Comparison of ENCODE assay signal across 1 cellular context in the genomic region with DNA sequence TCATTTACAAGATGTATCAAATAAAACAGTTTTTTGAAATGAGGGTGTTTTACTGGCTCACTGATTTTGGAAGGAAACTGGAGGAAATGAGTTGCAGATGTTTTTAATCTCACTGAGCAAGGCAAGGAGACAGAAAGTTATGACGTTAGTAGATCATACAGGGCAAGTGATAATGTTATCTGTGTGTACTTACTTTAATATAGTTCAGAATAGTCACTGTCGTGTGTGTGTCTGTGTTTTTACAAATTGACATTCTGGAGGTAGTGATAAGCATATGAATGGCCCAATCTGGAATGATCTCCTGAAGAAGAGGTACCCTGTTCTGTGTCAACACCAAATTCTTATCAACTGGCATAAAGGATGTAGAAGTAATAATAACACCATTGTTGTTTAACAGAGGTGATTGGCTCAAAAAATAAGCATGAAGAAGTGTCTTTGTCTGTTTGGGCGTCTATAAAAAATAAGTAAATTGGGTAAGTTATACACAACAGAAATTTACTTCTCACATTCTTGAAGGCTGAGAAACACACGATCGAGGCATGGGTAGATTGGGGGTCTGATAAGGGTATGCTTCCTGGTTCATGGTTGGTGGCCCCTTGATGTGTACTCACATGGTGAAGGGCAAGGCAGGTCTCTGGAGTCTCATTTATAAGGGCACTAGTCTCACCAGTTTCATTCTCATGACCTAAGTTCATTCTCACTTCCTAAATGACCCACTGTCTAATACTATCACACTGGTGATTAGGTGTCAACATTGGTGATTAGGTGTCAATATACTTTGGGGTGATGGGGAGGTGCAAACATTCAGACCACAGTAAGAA.
A peak's percentile ranks its signal among the peaks of the same experiment; 100 is the strongest.
TF ChIP-seq lines count a peak whose summit lies in the region.

No MANE protein-coding gene starts in this region.

TF ChIP-seq in K562, 482 proteins besides CTCF, POLR2A, EP300 and RAD21 (continued from another document and continues in another):
- TF ChIP-seq, protein P1, sequence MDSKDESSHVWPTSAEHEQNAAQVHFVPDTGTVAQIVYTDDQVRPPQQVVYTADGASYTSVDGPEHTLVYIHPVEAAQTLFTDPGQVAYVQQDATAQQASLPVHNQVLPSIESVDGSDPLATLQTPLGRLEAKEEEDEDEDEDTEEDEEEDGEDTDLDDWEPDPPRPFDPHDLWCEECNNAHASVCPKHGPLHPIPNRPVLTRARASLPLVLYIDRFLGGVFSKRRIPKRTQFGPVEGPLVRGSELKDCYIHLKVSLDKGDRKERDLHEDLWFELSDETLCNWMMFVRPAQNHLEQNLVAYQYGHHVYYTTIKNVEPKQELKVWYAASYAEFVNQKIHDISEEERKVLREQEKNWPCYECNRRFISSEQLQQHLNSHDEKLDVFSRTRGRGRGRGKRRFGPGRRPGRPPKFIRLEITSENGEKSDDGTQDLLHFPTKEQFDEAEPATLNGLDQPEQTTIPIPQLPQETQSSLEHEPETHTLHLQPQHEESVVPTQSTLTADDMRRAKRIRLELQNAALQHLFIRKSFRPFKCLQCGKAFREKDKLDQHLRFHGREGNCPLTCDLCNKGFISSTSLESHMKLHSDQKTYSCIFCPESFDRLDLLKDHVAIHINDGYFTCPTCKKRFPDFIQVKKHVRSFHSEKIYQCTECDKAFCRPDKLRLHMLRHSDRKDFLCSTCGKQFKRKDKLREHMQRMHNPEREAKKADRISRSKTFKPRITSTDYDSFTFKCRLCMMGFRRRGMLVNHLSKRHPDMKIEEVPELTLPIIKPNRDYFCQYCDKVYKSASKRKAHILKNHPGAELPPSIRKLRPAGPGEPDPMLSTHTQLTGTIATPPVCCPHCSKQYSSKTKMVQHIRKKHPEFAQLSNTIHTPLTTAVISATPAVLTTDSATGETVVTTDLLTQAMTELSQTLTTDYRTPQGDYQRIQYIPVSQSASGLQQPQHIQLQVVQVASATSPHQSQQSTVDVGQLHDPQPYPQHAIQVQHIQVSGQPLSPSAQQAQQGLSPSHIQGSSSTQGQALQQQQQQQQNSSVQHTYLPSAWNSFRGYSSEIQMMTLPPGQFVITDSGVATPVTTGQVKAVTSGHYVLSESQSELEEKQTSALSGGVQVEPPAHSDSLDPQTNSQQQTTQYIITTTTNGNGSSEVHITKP (IDR thresholded peaks at IDR 0.05; ENCODE audit: partially characterized antibody) = no peak
- TF ChIP-seq, protein P2, sequence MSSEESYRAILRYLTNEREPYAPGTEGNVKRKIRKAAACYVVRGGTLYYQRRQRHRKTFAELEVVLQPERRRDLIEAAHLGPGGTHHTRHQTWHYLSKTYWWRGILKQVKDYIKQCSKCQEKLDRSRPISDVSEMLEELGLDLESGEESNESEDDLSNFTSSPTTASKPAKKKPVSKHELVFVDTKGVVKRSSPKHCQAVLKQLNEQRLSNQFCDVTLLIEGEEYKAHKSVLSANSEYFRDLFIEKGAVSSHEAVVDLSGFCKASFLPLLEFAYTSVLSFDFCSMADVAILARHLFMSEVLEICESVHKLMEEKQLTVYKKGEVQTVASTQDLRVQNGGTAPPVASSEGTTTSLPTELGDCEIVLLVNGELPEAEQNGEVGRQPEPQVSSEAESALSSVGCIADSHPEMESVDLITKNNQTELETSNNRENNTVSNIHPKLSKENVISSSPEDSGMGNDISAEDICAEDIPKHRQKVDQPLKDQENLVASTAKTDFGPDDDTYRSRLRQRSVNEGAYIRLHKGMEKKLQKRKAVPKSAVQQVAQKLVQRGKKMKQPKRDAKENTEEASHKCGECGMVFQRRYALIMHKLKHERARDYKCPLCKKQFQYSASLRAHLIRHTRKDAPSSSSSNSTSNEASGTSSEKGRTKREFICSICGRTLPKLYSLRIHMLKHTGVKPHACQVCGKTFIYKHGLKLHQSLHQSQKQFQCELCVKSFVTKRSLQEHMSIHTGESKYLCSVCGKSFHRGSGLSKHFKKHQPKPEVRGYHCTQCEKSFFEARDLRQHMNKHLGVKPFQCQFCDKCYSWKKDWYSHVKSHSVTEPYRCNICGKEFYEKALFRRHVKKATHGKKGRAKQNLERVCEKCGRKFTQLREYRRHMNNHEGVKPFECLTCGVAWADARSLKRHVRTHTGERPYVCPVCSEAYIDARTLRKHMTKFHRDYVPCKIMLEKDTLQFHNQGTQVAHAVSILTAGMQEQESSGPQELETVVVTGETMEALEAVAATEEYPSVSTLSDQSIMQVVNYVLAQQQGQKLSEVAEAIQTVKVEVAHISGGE (CRISPR knock-in tag; IDR thresholded peaks at IDR 0.05) = peak in 1 of 3 experiments; percentile 36; a peak in 1 of 6 replicates
- TF ChIP-seq KDM1A (IDR thresholded peaks at IDR 0.05) = peak in 1 of 2 experiments; percentile 37; a peak in 1 of 4 replicates
- no peak for TF ChIP-seq ZNF253 (CRISPR knock-in tag; conservative IDR thresholded peaks at IDR 0.05)
- no peak for TF ChIP-seq JUND (IDR thresholded peaks at IDR 0.05; ENCODE audit: borderline replicate concordance, low read depth, low read length)
- peak; percentile 34; the same call in 1 of the 3 replicates for TF ChIP-seq JUND (tag; IDR thresholded peaks at IDR 0.05; ENCODE audit: borderline replicate concordance, low read depth, low read length)
- TF ChIP-seq BCL6 (CRISPR knock-in tag; IDR thresholded peaks at IDR 0.05) = 0 out of 2 replicates have a peak, but pooled peaks have one; percentile 30
- TF ChIP-seq ARID1B (IDR thresholded peaks at IDR 0.05) = peak; percentile 39; the same call in 1 of the 2 replicates
- peak; percentile 87 for TF ChIP-seq CBFA2T3 (IDR thresholded peaks at IDR 0.05)
- TF ChIP-seq NR3C1 (CRISPR knock-in tag; IDR thresholded peaks at IDR 0.05) = no peak
- TF ChIP-seq, protein P3, sequence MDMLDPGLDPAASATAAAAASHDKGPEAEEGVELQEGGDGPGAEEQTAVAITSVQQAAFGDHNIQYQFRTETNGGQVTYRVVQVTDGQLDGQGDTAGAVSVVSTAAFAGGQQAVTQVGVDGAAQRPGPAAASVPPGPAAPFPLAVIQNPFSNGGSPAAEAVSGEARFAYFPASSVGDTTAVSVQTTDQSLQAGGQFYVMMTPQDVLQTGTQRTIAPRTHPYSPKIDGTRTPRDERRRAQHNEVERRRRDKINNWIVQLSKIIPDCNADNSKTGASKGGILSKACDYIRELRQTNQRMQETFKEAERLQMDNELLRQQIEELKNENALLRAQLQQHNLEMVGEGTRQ (CRISPR knock-in tag; IDR thresholded peaks at IDR 0.05) = no peak
- peak in 1 of 2 experiments; percentile 80; a peak in 2 of 4 replicates for TF ChIP-seq FOXA3 (CRISPR knock-in tag; conservative IDR thresholded peaks at IDR 0.05 in 1 of 2, IDR thresholded peaks at IDR 0.05 in 1 of 2)
- no peak for TF ChIP-seq RBBP5 (IDR thresholded peaks at IDR 0.05; ENCODE audit: borderline replicate concordance, insufficient read depth, low read length, poor library complexity, severe bottlenecking)
- peak; percentile 69 for TF ChIP-seq TAL1 (IDR thresholded peaks at IDR 0.05)
- TF ChIP-seq KLF16 (IDR thresholded peaks at IDR 0.05) = 0 out of 2 replicates have a peak, but pooled peaks have one; percentile 33
- TF ChIP-seq CCAR2 (IDR thresholded peaks at IDR 0.05; ENCODE audit: low read depth, low read length) = no peak
- 0 out of 2 replicates have a peak, but pooled peaks have one; percentile 15 for TF ChIP-seq SMARCE1 (IDR thresholded peaks at IDR 0.05)
- TF ChIP-seq, protein P4, sequence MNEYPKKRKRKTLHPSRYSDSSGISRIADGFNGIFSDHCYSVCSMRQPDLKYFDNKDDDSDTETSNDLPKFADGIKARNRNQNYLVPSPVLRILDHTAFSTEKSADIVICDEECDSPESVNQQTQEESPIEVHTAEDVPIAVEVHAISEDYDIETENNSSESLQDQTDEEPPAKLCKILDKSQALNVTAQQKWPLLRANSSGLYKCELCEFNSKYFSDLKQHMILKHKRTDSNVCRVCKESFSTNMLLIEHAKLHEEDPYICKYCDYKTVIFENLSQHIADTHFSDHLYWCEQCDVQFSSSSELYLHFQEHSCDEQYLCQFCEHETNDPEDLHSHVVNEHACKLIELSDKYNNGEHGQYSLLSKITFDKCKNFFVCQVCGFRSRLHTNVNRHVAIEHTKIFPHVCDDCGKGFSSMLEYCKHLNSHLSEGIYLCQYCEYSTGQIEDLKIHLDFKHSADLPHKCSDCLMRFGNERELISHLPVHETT (CRISPR knock-in tag; conservative IDR thresholded peaks at IDR 0.05 in 1 of 2, IDR thresholded peaks at IDR 0.05 in 1 of 2) = peak in 1 of 2 experiments; percentile 61; a peak in 2 of 4 replicates
- TF ChIP-seq, protein P5, sequence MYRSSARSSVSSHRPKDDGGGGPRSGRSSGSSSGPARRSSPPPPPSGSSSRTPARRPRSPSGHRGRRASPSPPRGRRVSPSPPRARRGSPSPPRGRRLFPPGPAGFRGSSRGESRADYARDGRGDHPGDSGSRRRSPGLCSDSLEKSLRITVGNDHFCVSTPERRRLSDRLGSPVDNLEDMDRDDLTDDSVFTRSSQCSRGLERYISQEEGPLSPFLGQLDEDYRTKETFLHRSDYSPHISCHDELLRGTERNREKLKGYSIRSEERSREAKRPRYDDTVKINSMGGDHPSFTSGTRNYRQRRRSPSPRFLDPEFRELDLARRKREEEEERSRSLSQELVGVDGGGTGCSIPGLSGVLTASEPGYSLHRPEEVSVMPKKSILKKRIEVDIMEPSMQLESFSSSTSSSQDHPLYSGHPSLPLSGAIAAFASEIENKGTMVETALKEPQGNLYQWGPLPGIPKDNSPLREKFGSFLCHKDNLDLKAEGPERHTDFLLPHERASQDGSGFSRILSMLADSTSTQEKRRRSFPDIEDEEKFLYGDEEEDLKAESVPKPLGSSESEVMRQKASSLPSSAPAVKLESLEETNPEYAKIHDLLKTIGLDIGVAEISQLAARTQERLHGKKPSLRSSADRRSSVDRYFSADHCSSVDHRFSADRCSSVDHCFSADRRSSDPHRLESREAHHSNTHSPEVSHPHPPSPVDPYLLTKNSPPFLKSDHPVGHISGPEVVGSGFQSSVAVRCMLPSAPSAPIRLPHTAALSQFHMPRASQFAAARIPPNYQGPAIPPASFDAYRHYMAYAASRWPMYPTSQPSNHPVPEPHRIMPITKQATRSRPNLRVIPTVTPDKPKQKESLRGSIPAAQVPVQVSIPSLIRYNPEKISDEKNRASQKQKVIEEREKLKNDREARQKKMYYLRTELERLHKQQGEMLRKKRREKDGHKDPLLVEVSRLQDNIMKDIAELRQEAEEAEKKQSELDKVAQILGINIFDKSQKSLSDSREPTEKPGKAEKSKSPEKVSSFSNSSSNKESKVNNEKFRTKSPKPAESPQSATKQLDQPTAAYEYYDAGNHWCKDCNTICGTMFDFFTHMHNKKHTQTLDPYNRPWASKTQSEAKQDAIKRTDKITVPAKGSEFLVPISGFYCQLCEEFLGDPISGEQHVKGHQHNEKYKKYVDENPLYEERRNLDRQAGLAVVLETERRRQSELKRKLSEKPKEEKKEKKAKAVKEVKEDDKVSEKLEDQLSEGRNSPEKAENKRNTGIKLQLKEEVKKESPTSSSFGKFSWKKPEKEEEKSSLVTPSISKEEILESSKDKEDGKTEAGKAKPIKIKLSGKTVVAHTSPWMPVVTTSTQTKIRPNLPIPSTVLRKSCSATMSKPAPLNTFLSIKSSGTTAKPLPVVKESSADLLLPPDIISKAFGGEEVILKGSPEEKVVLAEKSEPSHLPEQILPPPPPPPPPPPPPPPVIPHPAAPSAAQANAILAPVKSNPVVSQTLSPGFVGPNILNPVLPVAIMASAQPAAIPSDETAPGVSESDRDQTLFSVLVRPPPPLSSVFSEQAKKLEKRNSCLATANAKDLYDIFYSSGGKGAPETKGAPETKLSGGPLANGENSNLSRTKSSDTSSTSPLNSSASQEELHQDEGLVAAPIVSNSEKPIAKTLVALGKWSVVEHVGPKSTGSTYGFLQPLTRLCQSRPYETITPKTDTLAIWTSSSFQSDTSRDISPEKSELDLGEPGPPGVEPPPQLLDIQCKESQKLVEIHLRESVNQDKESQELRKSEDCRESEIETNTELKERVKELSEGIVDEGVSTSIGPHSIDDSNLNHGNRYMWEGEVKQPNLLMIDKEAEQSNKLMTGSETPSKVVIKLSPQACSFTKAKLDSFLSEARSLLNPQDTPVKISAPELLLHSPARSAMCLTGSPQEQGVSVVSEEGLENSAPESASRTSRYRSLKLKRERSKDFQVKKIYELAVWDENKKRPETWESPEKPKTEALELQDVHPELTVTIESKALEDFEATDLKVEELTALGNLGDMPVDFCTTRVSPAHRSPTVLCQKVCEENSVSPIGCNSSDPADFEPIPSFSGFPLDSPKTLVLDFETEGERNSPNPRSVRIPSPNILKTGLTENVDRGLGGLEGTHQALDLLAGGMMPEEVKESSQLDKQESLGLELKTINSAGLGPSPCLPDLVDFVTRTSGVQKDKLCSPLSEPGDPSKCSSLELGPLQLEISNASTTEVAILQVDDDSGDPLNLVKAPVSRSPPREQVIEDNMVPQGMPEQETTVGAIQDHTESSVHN (IDR thresholded peaks at IDR 0.05; ENCODE audit: borderline replicate concordance in 1 of 2, low read depth in 1 of 2) = no peak
- TF ChIP-seq SMARCB1 (IDR thresholded peaks at IDR 0.05; ENCODE audit: insufficient read length, low read depth) = no peak
- TF ChIP-seq ZNF311 (CRISPR knock-in tag; IDR thresholded peaks at IDR 0.05) = peak; percentile 79; the same call in 1 of the 2 replicates
- no peak for TF ChIP-seq SETDB1 (IDR thresholded peaks at IDR 0.05; ENCODE audit: low read length)
- peak; percentile 76 for TF ChIP-seq TEAD4 (IDR thresholded peaks at IDR 0.05; ENCODE audit: low read length)
- no peak for TF ChIP-seq TEAD4 (CRISPR knock-in tag; IDR thresholded peaks at IDR 0.05; ENCODE audit: borderline replicate concordance)
- TF ChIP-seq, protein P6, sequence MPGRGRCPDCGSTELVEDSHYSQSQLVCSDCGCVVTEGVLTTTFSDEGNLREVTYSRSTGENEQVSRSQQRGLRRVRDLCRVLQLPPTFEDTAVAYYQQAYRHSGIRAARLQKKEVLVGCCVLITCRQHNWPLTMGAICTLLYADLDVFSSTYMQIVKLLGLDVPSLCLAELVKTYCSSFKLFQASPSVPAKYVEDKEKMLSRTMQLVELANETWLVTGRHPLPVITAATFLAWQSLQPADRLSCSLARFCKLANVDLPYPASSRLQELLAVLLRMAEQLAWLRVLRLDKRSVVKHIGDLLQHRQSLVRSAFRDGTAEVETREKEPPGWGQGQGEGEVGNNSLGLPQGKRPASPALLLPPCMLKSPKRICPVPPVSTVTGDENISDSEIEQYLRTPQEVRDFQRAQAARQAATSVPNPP (IDR thresholded peaks at IDR 0.05; ENCODE audit: borderline replicate concordance, insufficient read depth, insufficient read length) = no peak
- 0 out of 2 replicates have a peak, but pooled peaks have one; percentile 36 for TF ChIP-seq NCOR1 (IDR thresholded peaks at IDR 0.05)
- TF ChIP-seq ADNP (tag; IDR thresholded peaks at IDR 0.05) = 0 out of 2 replicates have a peak, but pooled peaks have one; percentile 45
- peak; percentile 64; the same call in 1 of the 2 replicates for TF ChIP-seq CREM (IDR thresholded peaks at IDR 0.05; ENCODE audit: low read depth)
- no peak for TF ChIP-seq RBM17 (IDR thresholded peaks at IDR 0.05; ENCODE audit: borderline replicate concordance, low read depth, low read length)
- TF ChIP-seq ATF1 (CRISPR knock-in tag; IDR thresholded peaks at IDR 0.05) = no peak
- TF ChIP-seq ATF1 (tag; IDR thresholded peaks at IDR 0.05) = peak; percentile 60
- TF ChIP-seq, protein P7, sequence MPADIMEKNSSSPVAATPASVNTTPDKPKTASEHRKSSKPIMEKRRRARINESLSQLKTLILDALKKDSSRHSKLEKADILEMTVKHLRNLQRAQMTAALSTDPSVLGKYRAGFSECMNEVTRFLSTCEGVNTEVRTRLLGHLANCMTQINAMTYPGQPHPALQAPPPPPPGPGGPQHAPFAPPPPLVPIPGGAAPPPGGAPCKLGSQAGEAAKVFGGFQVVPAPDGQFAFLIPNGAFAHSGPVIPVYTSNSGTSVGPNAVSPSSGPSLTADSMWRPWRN (IDR thresholded peaks at IDR 0.05; ENCODE audit: low read depth) = 0 out of 2 replicates have a peak, but pooled peaks have one; percentile 29
- TF ChIP-seq ZKSCAN8 (CRISPR knock-in tag; IDR thresholded peaks at IDR 0.05) = peak; percentile 30; the same call in 1 of the 2 replicates
- no peak for TF ChIP-seq TAF1 (IDR thresholded peaks at IDR 0.05; ENCODE audit: control insufficient read depth, extremely low read depth, insufficient read depth, low read length, severe bottlenecking)
- TF ChIP-seq CBFA2T2 (conservative IDR thresholded peaks at IDR 0.05) = peak; percentile 81
- TF ChIP-seq SOX6 (IDR thresholded peaks at IDR 0.05) = 0 out of 2 replicates have a peak, but pooled peaks have one; percentile 13
